Comparison of ENCODE assay signal across 9 cellular contexts in genomic region chr1:244836598-244836997, GRCh38. TPM values are rescaled to one million over a fixed set of nuclear protein-coding genes. Genes with fewer than 3 reads are reported as not detected.
A peak's percentile ranks its signal among the peaks of the same experiment; 100 is the strongest.
DNase-seq lines count a peak whose midpoint lies in the region; ATAC-seq and TF ChIP-seq lines count a peak whose summit lies in the region.
"Had no signal": no experiment of that assay in that cellular context is flagged by ENCODE, and none has a peak within 500 bp of the region (broad histone marks: within the 10 kb centered on the region; RNA-seq: fewer than 3 reads in every experiment).

No MANE protein-coding gene starts in this region.

- ATAC-seq in upper lobe of left lung (ENCODE audit: low FRiP score in 2 of 2) (no peak), GM19328 (IDR thresholded peaks at IDR 0.05; ENCODE audit: unreplicated experiment) (no peak)

- no peak for DNase-seq in activated naive CD4-positive, alpha-beta T cell treated with anti-CD3 and anti-CD28 coated beads for 36 hours
- no peak for DNase-seq in activated naive CD4-positive, alpha-beta T cell (lab: John Stamatoyannopoulos, UW)
- DNase-seq in astrocyte of the hippocampus (ENCODE audit: low read depth, low spot score) (peak; percentile 22), lower leg skin (ENCODE audit: low spot score in 2 of 2) (no peak), upper lobe of left lung (no peak), hepatic stellate cell (ENCODE audit: low spot score) (no peak), AG08395 (ENCODE audit: low spot score) (no peak)
- DNase-seq: NCI-H446 had no signal

- CTCF ChIA-PET in activated naive CD4-positive, alpha-beta T cell treated with anti-CD3 and anti-CD28 coated beads for 36 hours (lab: Charles Lee): interaction anchor here (0.8 to 2.1 kb wide), 5 partner anchors 12 to 206 kb away, joined by 4 to 10 read pairs (median 4); no protein-coding TSS in a partner anchor

- peaks cover 42% of the 10 kb centered on the region for H3K4me1 Mint-ChIP-seq in activated naive CD4-positive, alpha-beta T cell treated with anti-CD3 and anti-CD28 coated beads for 36 hours (ENCODE audit: low read depth)

- WGBS in lower leg skin, 2 donors: 11 to 17% methylated on average over 3 of the region's 3 CpGs
- 15 to 18% methylated on average over 3 of the region's 3 CpGs for WGBS in upper lobe of left lung, 2 donors

- H3K9me3 Mint-ChIP-seq in activated naive CD4-positive, alpha-beta T cell treated with anti-CD3 and anti-CD28 coated beads for 36 hours: no peaks in the 10 kb centered on the region

- no peaks in the 10 kb centered on the region for H3K27me3 Mint-ChIP-seq in activated naive CD4-positive, alpha-beta T cell treated with anti-CD3 and anti-CD28 coated beads for 36 hours (ENCODE audit: low read depth)

- H3K27ac ChIP-seq in upper lobe of left lung: peak overlapping the region; percentile 97 to 100 (median 100)

- H3K36me3 Mint-ChIP-seq in activated naive CD4-positive, alpha-beta T cell treated with anti-CD3 and anti-CD28 coated beads for 36 hours (ENCODE audit: low read depth): peaks cover 26% of the 10 kb centered on the region

- no peaks in the 10 kb centered on the region for H3K27me3 ChIP-seq in upper lobe of left lung

- TF ChIP-seq CTCF in lower leg skin (IDR thresholded peaks at IDR 0.05): no peak
- TF ChIP-seq CTCF in upper lobe of left lung (IDR thresholded peaks at IDR 0.05): no peak

- no peak for TF ChIP-seq EP300 in upper lobe of left lung (IDR thresholded peaks at IDR 0.05)

- TF ChIP-seq POLR2A in lower leg skin (IDR thresholded peaks at IDR 0.05) (no peak), upper lobe of left lung (IDR thresholded peaks at IDR 0.05) (no peak)

- intact Hi-C loops in activated naive CD4-positive, alpha-beta T cell treated with anti-CD3 and anti-CD28 coated beads for 36 hours (cut with micrococcal nuclease): loop anchor here (5.0 to 10.0 kb wide), 3 partner anchors 1118 to 1582 kb away; partner anchors contain the start of genes CEP170 and SDCCAG8
- intact Hi-C loops in lower leg skin (cut with DNase I; ENCODE audit: low total_unique reads): loop anchor here (10.0 kb wide), 1 partner anchor 128 kb away; a partner anchor contains a TSS

- H3K36me3 ChIP-seq in upper lobe of left lung: peaks cover 0 to 21% (median 0%) of the 10 kb centered on the region in 4 donors

- H3K27ac Mint-ChIP-seq in activated naive CD4-positive, alpha-beta T cell treated with anti-CD3 and anti-CD28 coated beads for 36 hours: peak overlapping the region; percentile 97

- no peaks in the 10 kb centered on the region for H3K9me3 ChIP-seq in upper lobe of left lung

- H3K4me3 ChIP-seq in lower leg skin (ENCODE audit: low read depth, poor library complexity, severe bottlenecking) (peak overlapping the region; percentile 39), upper lobe of left lung (peak overlapping the region; percentile 77 to 90 (median 82))

- H3K4me3 Mint-ChIP-seq in activated naive CD4-positive, alpha-beta T cell treated with anti-CD3 and anti-CD28 coated beads for 36 hours: peak overlapping the region; percentile 94

- peaks cover 23 to 51% (median 29%) of the 10 kb centered on the region in 4 donors for H3K4me1 ChIP-seq in upper lobe of left lung

RNA-seq across cellular contexts. Expression of gene COX20, which starts 1.1 kb away (rescaled TPM):
- total RNA-seq in activated naive CD4-positive, alpha-beta T cell treated with anti-CD3 and anti-CD28 coated beads for 36 hours: 10 to 100 TPM; 21.4 to 24.2 TPM
- total RNA-seq in lower leg skin (10 to 100 TPM; 12.3 to 23.4 (median 20.2) TPM), upper lobe of left lung (10 to 100 TPM in 5 of 6 donors, 1 to 10 TPM in 1; 9.4 to 35.3 (median 25.6) TPM)

RNA-seq across cellular contexts. Expression of gene HNRNPU, which starts 27.7 kb away (rescaled TPM):
- 100 to 1,000 TPM; 331 to 338 TPM for total RNA-seq in activated naive CD4-positive, alpha-beta T cell treated with anti-CD3 and anti-CD28 coated beads for 36 hours
- total RNA-seq in lower leg skin: 100 to 1,000 TPM; 183 to 262 (median 209) TPM
- 100 to 1,000 TPM; 213 to 505 (median 304) TPM for total RNA-seq in upper lobe of left lung
